In genomic region chr11:19567996-19568395, GRCh38 we compare ENCODE assay signal across 8 cellular contexts.
"Had no signal": no experiment of that assay in that cellular context is flagged by ENCODE, and none has a peak within 500 bp of the region (broad histone marks: within the 10 kb centered on the region; RNA-seq: fewer than 3 reads in every experiment).

No MANE protein-coding gene starts in this region.

- DNase-seq: GM23248, GOT3, H7, HFFc6 had no signal

- H3K9ac ChIP-seq: GM23248 had no signal

- H3K4me1 ChIP-seq: HAP-1 had no signal

- H3K27ac ChIP-seq: GM23248, HL-60 had no signal

- H3K4me3 ChIP-seq: GM23248, HAP-1 had no signal

- H3K36me3 ChIP-seq: HAP-1 had no signal

- H3K9me3 ChIP-seq: HAP-1 had no signal

- ATAC-seq: HCT116, HepG2 had no signal
